8 cellular contexts compared by ENCODE assay signal in genomic region chr3:122533931-122534334, GRCh38. TPM values are rescaled to one million over a fixed set of nuclear protein-coding genes. Genes with fewer than 3 reads are reported as not detected.
DNase-seq lines count a peak whose midpoint lies in the region; ATAC-seq and TF ChIP-seq lines count a peak whose summit lies in the region.

No MANE protein-coding gene starts in this region.

- TF ChIP-seq CTCF in GM12865 (IDR thresholded peaks at IDR 0.05; ENCODE audit: insufficient read depth, low read depth, low read length, missing control alignments) (no peak), endothelial cell (IDR thresholded peaks at IDR 0.05; ENCODE audit: unreplicated experiment) (no peak)

- no peak overlapping the region for H3K27ac Mint-ChIP-seq in endothelial cell (ENCODE audit: unreplicated experiment)

- no peaks in the 10 kb centered on the region for H3K79me2 ChIP-seq in mesendoderm (ENCODE audit: control insufficient read depth, insufficient read depth, low read length)

- H2AK5ac ChIP-seq in mesendoderm (ENCODE audit: low read length) = no peak overlapping the region

- no peaks in the 10 kb centered on the region for H3K9me3 Mint-ChIP-seq in activated T-cell treated with anti-CD3 and anti-CD28 coated beads, Interleukin-2, amount 50 U/mL, for 4 hours
- no peaks in the 10 kb centered on the region for H3K9me3 Mint-ChIP-seq in endothelial cell (ENCODE audit: unreplicated experiment)

- H3K23ac ChIP-seq in mesendoderm (ENCODE audit: low read length) = no peak overlapping the region

- no peak overlapping the region for H2BK120ac ChIP-seq in mesendoderm (ENCODE audit: low read depth, low read length)

- ATAC-seq in GM21717 (IDR thresholded peaks at IDR 0.05; ENCODE audit: unreplicated experiment) = peak; percentile 99
- ATAC-seq in activated T-cell treated with anti-CD3 and anti-CD28 coated beads, Interleukin-2, amount 50 U/mL, for 4 hours = peak; percentile 97 to 100

- H3K4me1 ChIP-seq in mesendoderm (ENCODE audit: control insufficient read depth, low read depth, low read length) = no peaks in the 10 kb centered on the region

- H3K4me3 Mint-ChIP-seq in activated T-cell treated with anti-CD3 and anti-CD28 coated beads, Interleukin-2, amount 50 U/mL, for 4 hours = no peak overlapping the region
- H3K4me3 Mint-ChIP-seq in endothelial cell (ENCODE audit: unreplicated experiment) = no peak overlapping the region

- peaks cover 36% of the 10 kb centered on the region for H3K4me1 Mint-ChIP-seq in activated T-cell treated with anti-CD3 and anti-CD28 coated beads, Interleukin-2, amount 50 U/mL, for 4 hours (ENCODE audit: low read depth)
- peaks cover 10% of the 10 kb centered on the region for H3K4me1 Mint-ChIP-seq in endothelial cell (ENCODE audit: unreplicated experiment)

- no peak overlapping the region for H3K9ac ChIP-seq in mesendoderm (ENCODE audit: low read length)

- no CpG with 5 or more reads among the region's 1 CpG for whole genome bisulfite sequencing in mesendoderm (ENCODE audit: extremely low coverage, insufficient coverage, low lambda C conversion rate)

- H3K27me3 Mint-ChIP-seq in activated T-cell treated with anti-CD3 and anti-CD28 coated beads, Interleukin-2, amount 50 U/mL, for 4 hours (ENCODE audit: low read depth) = no peaks in the 10 kb centered on the region
- H3K27me3 Mint-ChIP-seq in endothelial cell (ENCODE audit: unreplicated experiment) = peaks cover 3% of the 10 kb centered on the region

- H3K36me3 ChIP-seq in mesendoderm (ENCODE audit: control insufficient read depth, insufficient read depth, low read length) = no peaks in the 10 kb centered on the region

- no peak overlapping the region for H2BK5ac ChIP-seq in mesendoderm (ENCODE audit: low read length)

- peak overlapping the region; percentile 68 for H3K4ac ChIP-seq in mesendoderm (ENCODE audit: low read depth, low read length)

- no peak overlapping the region for H2BK15ac ChIP-seq in mesendoderm (replicated peaks; ENCODE audit: low read depth)

- peak; percentile 87 for DNase-seq in GM12865 (ENCODE audit: low read depth)
- DNase-seq in HT1080 (ENCODE audit: low read depth) = peak; percentile 98
- DNase-seq in activated T-cell treated with anti-CD3 and anti-CD28 coated beads, Interleukin-2, amount 50 U/mL, for 4 hours = no peak
- DNase-seq in mesendoderm = peak; percentile 97
- no peak for DNase-seq in NCI-H345 treated with DMSO at 0.1 percent for 48 hours (lab: John Stamatoyannopoulos, UW; ENCODE audit: unreplicated experiment)
- no peak for DNase-seq in endothelial cell (ENCODE audit: low spot score)
- DNase-seq in ecto neural progenitor cell (ENCODE audit: low spot score) = no peak

- no peaks in the 10 kb centered on the region for H3K27me3 ChIP-seq in mesendoderm (ENCODE audit: insufficient read depth, low read length, poor library complexity)

- H3K4me3 ChIP-seq in GM12865 (ENCODE audit: low read depth, low read length) (no peak overlapping the region), mesendoderm (ENCODE audit: low read length) (no peak overlapping the region)

- no peak overlapping the region for H3K56ac ChIP-seq in mesendoderm (ENCODE audit: low read length)

- peaks cover 60% of the 10 kb centered on the region for H3K36me3 Mint-ChIP-seq in activated T-cell treated with anti-CD3 and anti-CD28 coated beads, Interleukin-2, amount 50 U/mL, for 4 hours (ENCODE audit: insufficient read depth)
- H3K36me3 Mint-ChIP-seq in endothelial cell (ENCODE audit: low read depth, unreplicated experiment) = no peaks in the 10 kb centered on the region

- H3K18ac ChIP-seq in mesendoderm (ENCODE audit: low read length) = peak overlapping the region; percentile 93

- no peak overlapping the region for H3K4me2 ChIP-seq in mesendoderm (ENCODE audit: low read length)

- no peak overlapping the region for H4K5ac ChIP-seq in mesendoderm (ENCODE audit: low read length)

- no peaks in the 10 kb centered on the region for H3K79me1 ChIP-seq in mesendoderm (ENCODE audit: low read length)

- H3K27ac ChIP-seq in mesendoderm (ENCODE audit: low read depth, low read length) = no peak overlapping the region

- H4K8ac ChIP-seq in mesendoderm (ENCODE audit: low read depth, low read length) = no peak overlapping the region

RNA-seq across cellular contexts. Expression of gene KPNA1, which starts 19.2 kb away (rescaled TPM):
- total RNA-seq in HT1080 (2014; rRNA removed; shearing (Covaris generic)) = 46.1 and 82.6 TPM in 2 replicates
- 66.8 and 76.0 TPM in 2 replicates for polyA plus RNA-seq in HT1080 (2015; cell fraction: cytosol; rRNA removed)
- polyA plus RNA-seq in HT1080 (2015; cell fraction: nucleus; rRNA removed) = 122 and 126 TPM in 2 replicates
- 10 to 100 TPM; 56.4 to 61.2 (median 61.2) TPM for total RNA-seq in activated T-cell treated with anti-CD3 and anti-CD28 coated beads, Interleukin-2, amount 50 U/mL, for 4 hours
- polyA plus RNA-seq in mesendoderm (2013, experiment 1 of 2) = 41.4 TPM
- polyA plus RNA-seq in mesendoderm (2013, experiment 2 of 2) = 41.0 TPM
- 87.2 TPM for total RNA-seq in endothelial cell (ENCODE audit: unreplicated experiment)

RNA-seq across cellular contexts. Expression of gene PARP9, which starts 30.2 kb away (rescaled TPM):
- total RNA-seq in HT1080 (2014; rRNA removed; shearing (Covaris generic)) = 10.5 and 10.7 TPM in 2 replicates
- 8.6 and 9.1 TPM in 2 replicates for polyA plus RNA-seq in HT1080 (2015; cell fraction: cytosol; rRNA removed)
- polyA plus RNA-seq in HT1080 (2015; cell fraction: nucleus; rRNA removed) = 17.8 and 18.4 TPM in 2 replicates
- total RNA-seq in activated T-cell treated with anti-CD3 and anti-CD28 coated beads, Interleukin-2, amount 50 U/mL, for 4 hours = 10 to 100 TPM; 18.2 to 30.9 (median 20.3) TPM
- polyA plus RNA-seq in mesendoderm (2013, experiment 1 of 2) = 2.4 TPM
- polyA plus RNA-seq in mesendoderm (2013, experiment 2 of 2) = 2.4 TPM
- 2.7 TPM for total RNA-seq in endothelial cell (ENCODE audit: unreplicated experiment)

RNA-seq across cellular contexts. Expression of gene DTX3L, which starts 30.2 kb away (rescaled TPM):
- total RNA-seq in HT1080 (2014; rRNA removed; shearing (Covaris generic)) = 17.4 and 22.5 TPM in 2 replicates
- 16.5 and 21.6 TPM in 2 replicates for polyA plus RNA-seq in HT1080 (2015; cell fraction: cytosol; rRNA removed)
- polyA plus RNA-seq in HT1080 (2015; cell fraction: nucleus; rRNA removed) = 22.4 and 22.7 TPM in 2 replicates
- 10 to 100 TPM; 21.6 to 36.5 (median 25.2) TPM for total RNA-seq in activated T-cell treated with anti-CD3 and anti-CD28 coated beads, Interleukin-2, amount 50 U/mL, for 4 hours
- 3.6 TPM for polyA plus RNA-seq in mesendoderm (2013, experiment 1 of 2)
- 3.5 TPM for polyA plus RNA-seq in mesendoderm (2013, experiment 2 of 2)
- total RNA-seq in endothelial cell (ENCODE audit: unreplicated experiment) = 6.0 TPM

RNA-seq across cellular contexts. Expression of gene PARP15, which starts 43.5 kb away (rescaled TPM):
- total RNA-seq in HT1080 (2014; rRNA removed; shearing (Covaris generic)) = not detected in 2 replicates
- not detected in 2 replicates for polyA plus RNA-seq in HT1080 (2015; cell fraction: cytosol; rRNA removed)
- 0.07 TPM in 1 of 2 replicates, not detected in the other for polyA plus RNA-seq in HT1080 (2015; cell fraction: nucleus; rRNA removed)
- 1 to 10 TPM; 2.5 to 6.4 (median 2.7) TPM for total RNA-seq in activated T-cell treated with anti-CD3 and anti-CD28 coated beads, Interleukin-2, amount 50 U/mL, for 4 hours
- 0.29 TPM for polyA plus RNA-seq in mesendoderm (2013, experiment 1 of 2)
- polyA plus RNA-seq in mesendoderm (2013, experiment 2 of 2) = 0.39 TPM
- total RNA-seq in endothelial cell (ENCODE audit: unreplicated experiment) = 0.36 TPM

Comparison
In these comparisons a context has a peak if more than half of its experiments do, and no peak if none do; other contexts are left out.
1. DNase-seq: peak in GM12865 (single experiment), HT1080 (single experiment) and mesendoderm (single experiment); none in activated T-cell treated with anti-CD3 and anti-CD28 coated beads, Interleukin-2, amount 50 U/mL, for 4 hours (single experiment), NCI-H345 treated with DMSO at 0.1 percent for 48 hours (single experiment), endothelial cell (single experiment) and ecto neural progenitor cell (single experiment).